In genomic region chr4:8006471-8006870, GRCh38 we compare ENCODE assay signal across 24 cellular contexts.
"Had no signal": no experiment of that assay in that cellular context is flagged by ENCODE, and none has a peak within 500 bp of the region (broad histone marks: within the 10 kb centered on the region; RNA-seq: fewer than 3 reads in every experiment).

No MANE protein-coding gene starts in this region.

- H3K9me3 Mint-ChIP-seq: endodermal cell, memory B cell, naive B cell, nephron had no signal

- H3K27me3 ChIP-seq: colonic mucosa, heart right ventricle, left lung, right atrium auricular region, sigmoid colon, stomach had no signal

- H3K36me3 Mint-ChIP-seq: naive B cell had no signal

- H3K36me3 ChIP-seq: colonic mucosa, lower lobe of right lung, neutrophil, right atrium auricular region had no signal

- H3K27ac ChIP-seq: colonic mucosa, foreskin keratinocyte, heart right ventricle, left lung, lower lobe of right lung, neutrophil, right atrium auricular region, sigmoid colon, skin epidermis, stomach, thoracic aorta had no signal

- DNase-seq: cerebellar nuclear complex; colonic mucosa; effector CD4-positive, alpha-beta T cell; endodermal cell; erythroblast; foreskin keratinocyte; heart right ventricle; hypothalamus; islet precursor cell; lower lobe of right lung; midbrain; naive B cell; sigmoid colon; stimulated activated naive CD4-positive, alpha-beta T cell; stomach; substantia nigra; trophoblast cell had no signal

- H3K4me1 Mint-ChIP-seq: memory B cell, naive B cell had no signal

- H3K4me1 ChIP-seq: colonic mucosa, foreskin keratinocyte, lower lobe of right lung had no signal

- ATAC-seq: foreskin keratinocyte, heart right ventricle, left lung, lower lobe of right lung had no signal

- H3K9me3 ChIP-seq: colonic mucosa, heart right ventricle, left lung, lower lobe of right lung, neutrophil, right atrium auricular region, sigmoid colon, stomach, thoracic aorta had no signal

- H3K4me3 ChIP-seq: colonic mucosa, heart right ventricle, left lung, lower lobe of right lung, right atrium auricular region, sigmoid colon, skin epidermis, stomach, thoracic aorta had no signal

- H3K4me3 Mint-ChIP-seq: endodermal cell, memory B cell, naive B cell, nephron had no signal

- H3K27ac Mint-ChIP-seq: endodermal cell, memory B cell, naive B cell, nephron had no signal
